In genomic region chr6:17705778-17706579, GRCh38 we compare ENCODE assay signal across 8 cellular contexts. TPM values are rescaled to one million over a fixed set of nuclear protein-coding genes. Genes with fewer than 3 reads are reported as not detected.
DNase-seq lines count a peak whose midpoint lies in the region; ATAC-seq and TF ChIP-seq lines count a peak whose summit lies in the region.

No MANE protein-coding gene starts in this region.

- peaks cover 65% of the 10 kb centered on the region for H3K79me2 ChIP-seq in SU-DHL-6 (ENCODE audit: insufficient read depth, low read length)

- peak overlapping the region; percentile 99 for H3K4me2 ChIP-seq in SU-DHL-6 (ENCODE audit: low read depth, low read length, poor library complexity, severe bottlenecking)

- H3K27me3 ChIP-seq in SU-DHL-6 (ENCODE audit: low read length) (no peaks in the 10 kb centered on the region), right atrium auricular region (no peaks in the 10 kb centered on the region), sigmoid colon (no peaks in the 10 kb centered on the region)

- H3K36me3 ChIP-seq in SU-DHL-6 (ENCODE audit: low read length) (peaks cover 4% of the 10 kb centered on the region; the same call in 1 of the 2 replicates), right atrium auricular region (no peaks in the 10 kb centered on the region), sigmoid colon (no peaks in the 10 kb centered on the region)

- TF ChIP-seq POLR2A in sigmoid colon (IDR thresholded peaks at IDR 0.05), result no peak

- peak overlapping the region; percentile 99 for H3K9ac ChIP-seq in SU-DHL-6 (ENCODE audit: low read length)

- peak; percentile 90 for DNase-seq in ELR (ENCODE audit: low read depth)
- peak; percentile 88 for DNase-seq in KBM-7
- DNase-seq in activated naive CD8-positive, alpha-beta T cell treated with anti-CD3 and anti-CD28 coated beads, Interleukin-2, amount 50 U/mL, for 16 hours (ENCODE audit: low read depth, low spot score), result peak; percentile 77
- DNase-seq in right atrium auricular region (ENCODE audit: low spot score), result no peak
- peak; percentile 81 for DNase-seq in sigmoid colon
- DNase-seq in superior temporal gyrus (ENCODE audit: extremely low spot score), result no peak

- peaks cover 11% of the 10 kb centered on the region for H4K20me1 ChIP-seq in SU-DHL-6 (ENCODE audit: low read depth, low read length)

- TF ChIP-seq EP300 in sigmoid colon (IDR thresholded peaks at IDR 0.05), result no peak

- H3K4me3 ChIP-seq in SU-DHL-6 (ENCODE audit: insufficient read depth, low read length, poor library complexity, severe bottlenecking) (peak overlapping the region; percentile 96), right atrium auricular region (peak overlapping the region; percentile 82), sigmoid colon (peak overlapping the region; percentile 89 to 98 (median 89))

- no peaks in the 10 kb centered on the region for H3K9me2 ChIP-seq in SU-DHL-6 (replicated peaks; ENCODE audit: insufficient read depth, low read length)

- peak overlapping the region; percentile 55 for H2AFZ ChIP-seq in SU-DHL-6 (ENCODE audit: low read depth, low read length, severe bottlenecking)

- TF ChIP-seq CTCF in SU-DHL-6 (IDR thresholded peaks at IDR 0.05; ENCODE audit: insufficient read depth, low read length, poor library complexity, severe bottlenecking), result peak; percentile 51
- TF ChIP-seq CTCF in right atrium auricular region (IDR thresholded peaks at IDR 0.05), result no peak
- TF ChIP-seq CTCF in sigmoid colon (IDR thresholded peaks at IDR 0.05), result peak in 1 of 4 experiments; percentile 19

- H3K9me3 ChIP-seq in SU-DHL-6 (ENCODE audit: insufficient read depth, low read length) (no peaks in the 10 kb centered on the region), right atrium auricular region (no peaks in the 10 kb centered on the region), sigmoid colon (no peaks in the 10 kb centered on the region)

- H3K4me1 ChIP-seq in right atrium auricular region (peaks cover 0 to 40% of the 10 kb centered on the region in 2 donors), sigmoid colon (peaks cover 0 to 45% (median 41%) of the 10 kb centered on the region in 4 donors)

- in situ Hi-C loops in KBM-7 (cut with MboI; ENCODE audit: low pct_unique_long_range_greater_than_20kb, low sequenced_read_pairs), result no loop called here

- peak overlapping the region; percentile 98 for H3K27ac ChIP-seq in SU-DHL-6 (ENCODE audit: low read depth, low read length)
- H3K27ac ChIP-seq in right atrium auricular region, result peak overlapping the region; percentile 98 to 100
- H3K27ac ChIP-seq in sigmoid colon, result peak overlapping the region; percentile 99 to 100 (median 99)

- ATAC-seq in GM21717 (IDR thresholded peaks at IDR 0.05; ENCODE audit: unreplicated experiment), result peak; percentile 68

- H3F3A ChIP-seq in SU-DHL-6 (ENCODE audit: insufficient read depth), result peaks cover 38% of the 10 kb centered on the region

- WGBS in sigmoid colon, 2 donors, result 0 to 1% methylated on average over 58 of the region's 58 CpGs

- intact Hi-C loops in sigmoid colon (cut with DNase I), result loop anchor here (2.0 to 10.0 kb wide), 5 partner anchors 105 to 1371 kb away; partner anchors contain the start of genes ATXN1, FAM8A1, KDM1B and TPMT

RNA-seq across cellular contexts. Expression of gene NUP153, which starts 0.7 kb away (rescaled TPM):
- total RNA-seq in right atrium auricular region (10 to 100 TPM; 23.1 to 28.5 TPM), sigmoid colon (10 to 100 TPM; 30.0 to 31.4 (median 30.6) TPM)
- 10 to 100 TPM in 1 of 3 donors, 1 to 10 TPM in 2; 6.6 to 13.2 (median 9.0) TPM for polyA plus RNA-seq in sigmoid colon

Comparison
In these comparisons a context has a peak if more than half of its experiments do, and no peak if none do; other contexts are left out.
1. DNase-seq: peak in ELR (single experiment), KBM-7 (single experiment), activated naive CD8-positive, alpha-beta T cell treated with anti-CD3 and anti-CD28 coated beads, Interleukin-2, amount 50 U/mL, for 16 hours (single experiment) and sigmoid colon (single experiment); none in right atrium auricular region (single experiment) and superior temporal gyrus (single experiment).
2. Peak in every context shown above with its lines, with median percentiles within 50 percentile points of each other: H3K27ac ChIP-seq and H3K4me3 ChIP-seq.